Comparison of ENCODE assay signal across 17 cellular contexts in the genomic region with DNA sequence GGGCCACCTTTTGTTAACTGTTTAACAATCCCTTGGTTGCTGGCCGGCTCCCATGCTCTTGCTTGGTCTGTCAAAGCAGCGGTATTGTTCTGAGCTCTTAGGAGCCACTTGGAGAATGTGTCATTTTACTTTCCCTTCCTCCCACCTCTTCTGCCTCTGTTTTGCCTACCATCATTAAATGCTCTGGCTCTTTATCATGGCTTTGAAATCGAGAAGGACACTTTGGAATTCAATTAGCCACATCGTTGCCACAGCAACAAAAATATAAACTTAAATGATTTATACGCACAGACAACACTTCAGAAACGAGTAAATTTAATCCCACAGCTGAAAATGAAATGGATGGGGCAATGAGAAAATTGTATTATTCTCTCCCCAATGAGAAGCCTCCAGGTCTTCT.
"Had no signal": no experiment of that assay in that cellular context is flagged by ENCODE, and none has a peak within 500 bp of the region (broad histone marks: within the 10 kb centered on the region; RNA-seq: fewer than 3 reads in every experiment).

No MANE protein-coding gene starts in this region.

- H3K4me3 Mint-ChIP-seq: naive thymus-derived CD8-positive, alpha-beta T cell; stimulated activated effector memory CD8-positive, alpha-beta T cell treated with anti-CD3 and anti-CD28 coated beads, Interleukin-12 subunit alpha, Interleukin-12 subunit beta, amount 100 ng/mL, for 72 hours had no signal

- H3K27ac ChIP-seq: foreskin keratinocyte, hepatocyte, neutrophil, psoas muscle, right lobe of liver, tibial artery, upper lobe of left lung, uterus had no signal

- H3K36me3 ChIP-seq: neutrophil, right lobe of liver, tibial artery, upper lobe of left lung, uterus had no signal

- H3K27ac Mint-ChIP-seq: naive thymus-derived CD8-positive, alpha-beta T cell; stimulated activated effector memory CD8-positive, alpha-beta T cell treated with anti-CD3 and anti-CD28 coated beads, Interleukin-12 subunit alpha, Interleukin-12 subunit beta, amount 100 ng/mL, for 72 hours had no signal

- H3K9me3 ChIP-seq: neutrophil, psoas muscle, right lobe of liver, tibial artery, upper lobe of left lung, uterus had no signal

- H3K9me3 Mint-ChIP-seq: stimulated activated effector memory CD8-positive, alpha-beta T cell treated with anti-CD3 and anti-CD28 coated beads, Interleukin-12 subunit alpha, Interleukin-12 subunit beta, amount 100 ng/mL, for 72 hours had no signal

- H3K4me1 Mint-ChIP-seq: naive thymus-derived CD8-positive, alpha-beta T cell; stimulated activated effector memory CD8-positive, alpha-beta T cell treated with anti-CD3 and anti-CD28 coated beads, Interleukin-12 subunit alpha, Interleukin-12 subunit beta, amount 100 ng/mL, for 72 hours had no signal

- H3K27me3 Mint-ChIP-seq: naive thymus-derived CD8-positive, alpha-beta T cell had no signal

- H3K36me3 Mint-ChIP-seq: naive thymus-derived CD8-positive, alpha-beta T cell; stimulated activated effector memory CD8-positive, alpha-beta T cell treated with anti-CD3 and anti-CD28 coated beads, Interleukin-12 subunit alpha, Interleukin-12 subunit beta, amount 100 ng/mL, for 72 hours had no signal

- H3K4me3 ChIP-seq: hepatocyte, mucosa of descending colon, psoas muscle, right lobe of liver, tibial artery, upper lobe of left lung, uterus had no signal

- H3K4me1 ChIP-seq: foreskin keratinocyte, psoas muscle, right lobe of liver, tibial artery, upper lobe of left lung, uterus had no signal

- DNase-seq: dermis blood vessel endothelial cell; foreskin keratinocyte; kidney glomerular epithelial cell; mucosa of descending colon; naive thymus-derived CD8-positive, alpha-beta T cell; psoas muscle; retina; right lobe of liver; stimulated activated CD4-positive, alpha-beta T cell treated with anti-CD3 and anti-CD28 coated beads, Interleukin-4, amount 100 ng/mL, for 1 hour; stimulated activated CD8-positive, alpha-beta memory T cell treated with anti-CD3 and anti-CD28 coated beads, Interleukin-4, amount 100 ng/mL, for 48 hours; stimulated activated naive CD8-positive, alpha-beta T cell treated with anti-CD3 and anti-CD28 coated beads, Interleukin-15, Interleukin-2, amounts not matched to agents 100 U/mL and 50 U/mL, for 24 hours; tibial artery; uterus had no signal
